22 cellular contexts compared by ENCODE assay signal in genomic region chr18:46301571-46301970, GRCh38.
"Had no signal": no experiment of that assay in that cellular context is flagged by ENCODE, and none has a peak within 500 bp of the region (broad histone marks: within the 10 kb centered on the region; RNA-seq: fewer than 3 reads in every experiment).

No MANE protein-coding gene starts in this region.

- H3K27ac ChIP-seq: adrenal gland, breast epithelium, KMS-11, PC-9, SK-N-MC had no signal

- H3K4me1 ChIP-seq: adrenal gland, breast epithelium had no signal

- DNase-seq: activated CD4-positive, alpha-beta memory T cell treated with anti-CD3 and anti-CD28 coated beads, Interleukin-2, amount 10 ng/mL, durations not matched to agents 7 days and 5 days; activated CD4-positive, alpha-beta T cell treated with anti-CD3 and anti-CD28 coated beads, Interleukin-2, amount 50 U/mL, for 1 hour; activated CD4-positive, CD25-positive, alpha-beta regulatory T cell; activated naive CD4-positive, alpha-beta T cell treated with anti-CD3 and anti-CD28 coated beads, Interleukin-2, amount 50 U/mL, for 16 hours; activated naive CD8-positive, alpha-beta T cell treated with anti-CD3 and anti-CD28 coated beads, Interleukin-2, amount 10 ng/mL, durations not matched to agents 7 days and 5 days; activated T-cell treated with anti-CD3 and anti-CD28 coated beads for 4 hours; adrenal gland; caudate nucleus; NCI-H1092; NCI-H1694 treated with DMSO at 0.1 percent for 48 hours; NCI-H2029 treated with DMSO at 0.1 percent for 48 hours; NCI-H2171; NCI-H226; NCI-H526; NCI-H82; PC-9; T-cell; T-helper 2 cell; T1000 had no signal

- ATAC-seq: T-cell had no signal

- H3K9me3 ChIP-seq: adrenal gland had no signal

- H3K36me3 ChIP-seq: adrenal gland, breast epithelium had no signal

- H3K27me3 ChIP-seq: adrenal gland, breast epithelium had no signal

- H3K4me3 ChIP-seq: adrenal gland, breast epithelium, PC-9, SK-N-MC had no signal
